In the genomic region with DNA sequence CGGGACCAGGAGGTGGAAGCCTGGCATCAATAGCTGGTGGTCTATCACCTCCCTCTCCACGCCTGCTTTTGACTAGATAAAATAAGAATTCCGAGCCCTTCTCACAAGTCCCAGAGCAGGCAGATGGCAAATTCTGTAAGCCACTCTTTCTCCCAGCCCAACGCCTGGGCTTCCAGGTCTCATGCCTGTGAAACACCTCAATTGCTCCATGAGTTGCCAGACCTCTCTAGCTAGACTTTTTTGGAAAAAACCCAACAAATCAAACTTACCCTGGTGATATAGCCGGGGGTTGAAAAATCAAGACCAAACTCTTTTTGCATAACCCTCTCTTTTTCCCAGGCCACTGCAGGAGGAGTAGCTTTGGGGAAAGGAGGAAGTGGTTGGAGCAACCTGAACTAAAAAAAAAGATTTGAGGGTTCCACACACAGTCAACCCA, we compare ENCODE assay signal across 8 cellular contexts. TPM values are rescaled to one million over a fixed set of nuclear protein-coding genes. Genes with fewer than 3 reads are reported as not detected.
DNase-seq lines count a peak whose midpoint lies in the region; ATAC-seq and TF ChIP-seq lines count a peak whose summit lies in the region.

No MANE protein-coding gene starts in this region.

- POLR2A ChIA-PET in CD8-positive, alpha-beta memory T cell (lab: Charles Lee), result interaction anchor here (0.6 to 1.1 kb wide), 3 partner anchors 9 to 150 kb away, joined by 3 to 4 read pairs (median 3); no protein-coding TSS in a partner anchor
- POLR2A ChIA-PET in PC-9 (lab: Charles Lee; ENCODE audit: unreplicated experiment), result interaction anchor here (0.6 to 1.9 kb wide), 3 partner anchors 8 to 35 kb away, joined by 3 to 9 read pairs (median 5); no protein-coding TSS in a partner anchor

- H3K4me2 ChIP-seq in PC-9, result peak overlapping the region; percentile 77

- H3K27ac Mint-ChIP-seq in CD8-positive, alpha-beta memory T cell, result peak overlapping the region; percentile 84 to 99 (median 96)
- no peak overlapping the region for H3K27ac Mint-ChIP-seq in endothelial cell (ENCODE audit: unreplicated experiment)

- H3K27ac ChIP-seq in CD8-positive, alpha-beta memory T cell (ENCODE audit: low read depth, low read length), result peak overlapping the region; percentile 81
- H3K27ac ChIP-seq in PC-9 (peak overlapping the region; percentile 89), neutrophil (peak overlapping the region; percentile 92)

- H3K27me3 Mint-ChIP-seq in CD8-positive, alpha-beta memory T cell, result peaks cover 0 to 4% of the 10 kb centered on the region in 2 donors
- H3K27me3 Mint-ChIP-seq in endothelial cell (ENCODE audit: unreplicated experiment), result peaks cover 2% of the 10 kb centered on the region

- no peaks in the 10 kb centered on the region for H3K9me2 ChIP-seq in PC-9 (ENCODE audit: insufficient read depth)

- 0 out of 2 replicates have a peak, but pooled peaks cover 3% of the 10 kb centered on the region for H4K20me1 ChIP-seq in PC-9 (ENCODE audit: insufficient read depth)

- H3F3A ChIP-seq in PC-9 (ENCODE audit: insufficient read depth, low read depth), result peaks cover 31% of the 10 kb centered on the region

- peak overlapping the region; percentile 84 to 92 (median 85) for H3K4me3 Mint-ChIP-seq in CD8-positive, alpha-beta memory T cell
- peak overlapping the region; percentile 76 for H3K4me3 Mint-ChIP-seq in endothelial cell (ENCODE audit: unreplicated experiment)

- intact Hi-C loops in PC-9 (cut with micrococcal nuclease; ENCODE audit: unreplicated experiment), result loop anchor here (1.0 kb wide), 3 partner anchors 8 to 37 kb away; no protein-coding TSS in a partner anchor

- H3K9me3 ChIP-seq in CD8-positive, alpha-beta memory T cell (ENCODE audit: low read length), result no peaks in the 10 kb centered on the region
- H3K9me3 ChIP-seq in PC-9 (ENCODE audit: insufficient read depth, low read depth) (no peaks in the 10 kb centered on the region), neutrophil (no peaks in the 10 kb centered on the region)

- H2AFZ ChIP-seq in PC-9, result no peak overlapping the region

- ATAC-seq in HG02884 (IDR thresholded peaks at IDR 0.05; ENCODE audit: unreplicated experiment), result no peak

- peak overlapping the region; percentile 57 for H3K4me3 ChIP-seq in CD8-positive, alpha-beta memory T cell (ENCODE audit: low read length)
- H3K4me3 ChIP-seq in PC-9 (peak overlapping the region; percentile 52; the same call in 1 of the 2 replicates), neutrophil (ENCODE audit: low read depth in 1 of 2, low read length in 1 of 2) (peak overlapping the region; percentile 67 to 69)

- peaks cover 12 to 26% (median 14%) of the 10 kb centered on the region in 3 donors for H3K36me3 Mint-ChIP-seq in CD8-positive, alpha-beta memory T cell
- peaks cover 15% of the 10 kb centered on the region for H3K36me3 Mint-ChIP-seq in endothelial cell (ENCODE audit: low read depth, unreplicated experiment)

- H3K36me3 ChIP-seq in CD8-positive, alpha-beta memory T cell (ENCODE audit: insufficient read depth, low read length), result peaks cover 11% of the 10 kb centered on the region
- 0 out of 2 replicates have a peak, but pooled peaks cover 13% of the 10 kb centered on the region for H3K36me3 ChIP-seq in PC-9 (ENCODE audit: low read depth)
- H3K36me3 ChIP-seq in neutrophil, result peaks cover 11% of the 10 kb centered on the region

- in situ Hi-C loops in KBM-7 (cut with MboI; ENCODE audit: low pct_unique_long_range_greater_than_20kb, low sequenced_read_pairs), result loop anchor here (10.0 kb wide), 1 partner anchor 261 kb away; no protein-coding TSS in a partner anchor

- no peaks in the 10 kb centered on the region for H3K27me3 ChIP-seq in CD8-positive, alpha-beta memory T cell (ENCODE audit: insufficient read depth, low read length, poor library complexity, severe bottlenecking)
- no peaks in the 10 kb centered on the region for H3K27me3 ChIP-seq in PC-9 (ENCODE audit: insufficient read depth, low read depth)
- H3K27me3 ChIP-seq in neutrophil, result no peaks in the 10 kb centered on the region

- H3K79me2 ChIP-seq in PC-9 (ENCODE audit: low read depth), result peaks cover 31% of the 10 kb centered on the region

- no peaks in the 10 kb centered on the region for H3K9me3 Mint-ChIP-seq in CD8-positive, alpha-beta memory T cell
- no peaks in the 10 kb centered on the region for H3K9me3 Mint-ChIP-seq in endothelial cell (ENCODE audit: unreplicated experiment)

- BruUV-seq in PC-9 (replicated peaks; lab: Mats Ljungman, UMichigan), result TSS peak; percentile 81

- peaks cover 54% of the 10 kb centered on the region for H3K4me1 ChIP-seq in CD8-positive, alpha-beta memory T cell (ENCODE audit: insufficient read depth, low read length)
- peaks cover 48% of the 10 kb centered on the region for H3K4me1 ChIP-seq in PC-9 (replicated peaks; ENCODE audit: insufficient read depth)
- peaks cover 57 to 68% of the 10 kb centered on the region in 2 experiments for H3K4me1 ChIP-seq in neutrophil (ENCODE audit: control insufficient read depth in 1 of 2, insufficient read depth in 1 of 2, low read depth in 1 of 2, low read length in 1 of 2)

- CTCF ChIA-PET in CD8-positive, alpha-beta memory T cell (lab: Charles Lee), result interaction anchor here (0.8 to 4.2 kb wide), 7 partner anchors 9 to 274 kb away, joined by 3 to 24 read pairs (median 3); no protein-coding TSS in a partner anchor
- CTCF ChIA-PET in PC-9 (lab: Charles Lee), result interaction anchor here (1.8 kb wide), 1 partner anchor 275 kb away, joined by 7 read pairs; no protein-coding TSS in a partner anchor

- peaks cover 57 to 81% (median 73%) of the 10 kb centered on the region in 3 donors for H3K4me1 Mint-ChIP-seq in CD8-positive, alpha-beta memory T cell
- peaks cover 36% of the 10 kb centered on the region for H3K4me1 Mint-ChIP-seq in endothelial cell (ENCODE audit: unreplicated experiment)

- no peak for DNase-seq in CD8-positive, alpha-beta memory T cell
- DNase-seq in PC-9 (peak in 1 of 2 experiments; percentile 58), endothelial cell (ENCODE audit: low spot score) (no peak), dedifferentiated amniotic fluid mesenchymal stem cell (ENCODE audit: extremely low spot score) (no peak), KBM-7 (no peak), NOMO-1 treated with DMSO at 0.1 percent for 48 hours (lab: John Stamatoyannopoulos, UW; ENCODE audit: unreplicated experiment) (no peak)

- TF ChIP-seq CTCF in PC-9 (conservative IDR thresholded peaks at IDR 0.05) (no peak), endothelial cell (IDR thresholded peaks at IDR 0.05; ENCODE audit: unreplicated experiment) (no peak), neutrophil (IDR thresholded peaks at IDR 0.05) (no peak)

RNA-seq across cellular contexts. Expression of gene BHLHE40, which starts 7.0 kb away (rescaled TPM):
- 100 to 1,000 TPM; 174 to 180 TPM for total RNA-seq in CD8-positive, alpha-beta memory T cell
- 24.8 TPM for polyA plus RNA-seq in CD8-positive, alpha-beta memory T cell
- total RNA-seq in PC-9 (2021) (45.5 and 51.2 TPM in 2 replicates), endothelial cell (ENCODE audit: unreplicated experiment) (15.2 TPM)
